Comparison of ENCODE assay signal across 9 cellular contexts in genomic region chr9:127388856-127389238, GRCh38. TPM values are rescaled to one million over a fixed set of nuclear protein-coding genes. Genes with fewer than 3 reads are reported as not detected.
A peak's percentile ranks its signal among the peaks of the same experiment; 100 is the strongest.
DNase-seq lines count a peak whose midpoint lies in the region; FAIRE-seq and TF ChIP-seq lines count a peak whose summit lies in the region.
"Had no signal": no experiment of that assay in that cellular context is flagged by ENCODE, and none has a peak within 500 bp of the region (broad histone marks: within the 10 kb centered on the region; RNA-seq: fewer than 3 reads in every experiment).

No MANE protein-coding gene starts in this region.

- H3K36me3 ChIP-seq in Caco-2 (ENCODE audit: control insufficient read depth, insufficient read depth, low read length) = no peaks in the 10 kb centered on the region

- H3K27ac ChIP-seq in dorsolateral prefrontal cortex = peak overlapping the region; percentile 8 to 96 (median 76)

- POLR2A ChIA-PET in Caco-2 (lab: Charles Lee) = interaction anchor here (0.6 to 1.6 kb wide), 4 partner anchors 8 to 526 kb away, joined by 3 to 51 read pairs (median 10); partner anchors contain the start of gene SLC2A8

- peak; percentile 56 to 76 for DNase-seq in Caco-2
- peak; percentile 31 for DNase-seq in RCC 7860 (ENCODE audit: low spot score)
- no peak for DNase-seq in dorsolateral prefrontal cortex
- no peak for DNase-seq in osteocyte (ENCODE audit: extremely low spot score, unreplicated experiment)
- DNase-seq in KG1 (lab: John Stamatoyannopoulos, UW) = no peak
- DNase-seq in GM12892 (ENCODE audit: insufficient read length) = no peak
- no peak for DNase-seq in HuH-7.5 (ENCODE audit: low spot score)
- DNase-seq in CD1c-positive myeloid dendritic cell (ENCODE audit: extremely low spot score) = no peak
- DNase-seq: NCI-H1092 treated with DMSO at 0.1 percent for 48 hours had no signal

- H3K4me3 Mint-ChIP-seq in Caco-2 (ENCODE audit: unreplicated experiment) (peak overlapping the region; percentile 61), osteocyte (ENCODE audit: unreplicated experiment) (no peak overlapping the region)

- CTCF ChIA-PET in Caco-2 (lab: Charles Lee) = interaction anchor here (0.9 to 1.8 kb wide), 5 partner anchors 8 to 449 kb away, joined by 3 to 16 read pairs (median 5); partner anchors contain the start of genes SLC2A8 and ZNF79

- H3K9me3 Mint-ChIP-seq in Caco-2 (ENCODE audit: unreplicated experiment) (no peaks in the 10 kb centered on the region), osteocyte (ENCODE audit: unreplicated experiment) (no peaks in the 10 kb centered on the region)

- TF ChIP-seq CTCF in Caco-2 (IDR thresholded peaks at IDR 0.05; ENCODE audit: insufficient read depth in 1 of 2, low read depth in 1 of 2, low read length in 1 of 2, severe bottlenecking in 1 of 2, unreplicated experiment in 1 of 2) (no peak), dorsolateral prefrontal cortex (IDR thresholded peaks at IDR 0.05 in 54 of 56, conservative IDR thresholded peaks at IDR 0.05 in 2 of 56; ENCODE audit: low read depth in 1 of 56, partially characterized antibody in 56 of 56) (no peak), osteocyte (IDR thresholded peaks at IDR 0.05) (no peak)

- H3K27me3 ChIP-seq in Caco-2 (replicated peaks; ENCODE audit: control insufficient read depth, insufficient read depth, low read length) = no peaks in the 10 kb centered on the region
- H3K27me3 ChIP-seq in dorsolateral prefrontal cortex = no peaks in the 10 kb centered on the region

- intact Hi-C loops in Caco-2 (cut with micrococcal nuclease; ENCODE audit: unreplicated experiment) (loop anchor here (1.0 to 2.0 kb wide), 3 partner anchors 7 to 36 kb away; partner anchors contain the start of gene ZNF79), dorsolateral prefrontal cortex (cut with DNase I) (no loop called here)

- H3K4me1 ChIP-seq in Caco-2 = peaks cover 73% of the 10 kb centered on the region

- TSS peak; percentile 91 for BruUV-seq in Caco-2 (replicated peaks; lab: Mats Ljungman, UMichigan)

- FAIRE-seq in RCC 7860 (lab: Jason Lieb, UNC) (no peak), GM12892 (lab: Jason Lieb, UNC) (no peak)

- no peaks in the 10 kb centered on the region for H3K27me3 Mint-ChIP-seq in Caco-2 (ENCODE audit: insufficient read depth, unreplicated experiment)
- peaks cover 7% of the 10 kb centered on the region for H3K27me3 Mint-ChIP-seq in osteocyte (ENCODE audit: unreplicated experiment)

- H3K36me3 Mint-ChIP-seq in Caco-2 (ENCODE audit: insufficient read depth, unreplicated experiment) (peaks cover 23% of the 10 kb centered on the region), osteocyte (ENCODE audit: unreplicated experiment) (no peaks in the 10 kb centered on the region)

- H3K27ac Mint-ChIP-seq in Caco-2 (ENCODE audit: unreplicated experiment) (peak overlapping the region; percentile 97), osteocyte (ENCODE audit: unreplicated experiment) (peak overlapping the region; percentile 66)

- no peaks in the 10 kb centered on the region for H3K9me3 ChIP-seq in Caco-2

- TF ChIP-seq POLR2A in GM12892 (IDR thresholded peaks at IDR 0.05; ENCODE audit: low read depth, low read length) = no peak

- no peak overlapping the region for H3K4me3 ChIP-seq in Caco-2 (ENCODE audit: low read depth, low read length)
- peak overlapping the region in 1 of 59 donors; percentile 21 for H3K4me3 ChIP-seq in dorsolateral prefrontal cortex

- H3K4me1 Mint-ChIP-seq in Caco-2 (ENCODE audit: low read depth, unreplicated experiment) = peaks cover 73% of the 10 kb centered on the region
- peaks cover 17% of the 10 kb centered on the region for H3K4me1 Mint-ChIP-seq in osteocyte (ENCODE audit: unreplicated experiment)

RNA-seq across cellular contexts. Expression of gene SLC2A8, which starts 8.1 kb away (rescaled TPM):
- total RNA-seq in Caco-2 (2022) = 141 and 144 TPM in 2 replicates
- total RNA-seq in dorsolateral prefrontal cortex = 10 to 100 TPM; 20.2 to 51.7 (median 29.5) TPM
- total RNA-seq in osteocyte = 18.2 and 18.7 TPM in 2 replicates
- polyA plus RNA-seq in GM12892 (2012; ENCODE audit: missing spikeins) = 3.0 TPM

RNA-seq across cellular contexts. Expression of gene ZNF79, which starts 35.3 kb away (rescaled TPM):
- total RNA-seq in Caco-2 (2022) (9.2 and 9.3 TPM in 2 replicates), dorsolateral prefrontal cortex (10 to 100 TPM in 92 of 120 experiments, 1 to 10 TPM in 28; 8.1 to 16.9 (median 10.9) TPM), osteocyte (9.0 and 11.5 TPM in 2 replicates)
- polyA plus RNA-seq in GM12892 (2012; ENCODE audit: missing spikeins) = 4.2 TPM

Comparison
In these comparisons a context has a peak if more than half of its experiments do, and no peak if none do; other contexts are left out.
1. DNase-seq: peak in Caco-2 (2 of 2) and RCC 7860 (single experiment); none in dorsolateral prefrontal cortex (0 of 10), osteocyte (single experiment), KG1 (single experiment), GM12892 (single experiment), HuH-7.5 (single experiment) and CD1c-positive myeloid dendritic cell (single experiment).